Comparison of ENCODE assay signal across 16 cellular contexts in the genomic region with DNA sequence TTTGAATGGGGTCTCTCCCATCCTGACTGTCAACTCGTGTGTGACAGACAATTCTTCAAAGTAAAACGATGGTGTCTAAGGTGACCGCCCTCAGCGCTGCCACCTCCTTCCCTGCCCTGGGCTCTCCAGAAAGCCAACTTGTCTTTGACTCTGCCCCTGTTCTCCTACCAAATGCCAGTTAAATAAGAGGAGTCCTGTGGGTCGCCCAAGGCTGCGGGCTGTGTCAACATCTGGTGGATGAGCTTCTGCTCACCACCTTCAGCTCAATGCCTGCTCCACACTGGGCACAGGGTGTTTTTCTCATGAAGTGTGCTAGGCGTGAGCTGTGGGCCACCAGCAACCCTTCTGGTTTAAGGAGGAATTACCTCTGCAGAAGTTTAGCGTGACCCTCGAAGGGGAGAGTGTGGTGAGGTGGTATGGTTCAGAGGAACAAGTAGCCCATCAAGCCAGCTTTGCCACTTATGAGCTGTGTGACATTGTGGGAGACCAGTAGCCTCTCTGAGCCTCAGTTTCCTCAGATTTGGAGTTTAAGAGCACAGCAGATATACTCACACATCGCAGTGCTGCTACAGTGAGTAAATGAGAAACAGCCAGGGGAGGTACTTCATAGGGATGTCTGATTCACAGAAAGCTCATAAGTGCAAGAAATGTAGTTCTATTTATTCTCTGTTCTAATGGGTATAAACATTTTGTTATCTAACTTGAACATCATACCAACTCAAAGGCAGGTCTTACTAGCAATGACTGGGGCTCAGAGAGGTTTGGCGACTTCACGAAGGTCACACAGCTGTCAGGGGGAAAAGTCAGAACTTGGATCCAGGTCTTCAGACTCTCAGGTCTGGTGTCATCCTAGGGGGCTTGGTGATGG. TPM values are rescaled to one million over a fixed set of nuclear protein-coding genes. Genes with fewer than 3 reads are reported as not detected.
"Had no signal": no experiment of that assay in that cellular context is flagged by ENCODE, and none has a peak within 500 bp of the region (broad histone marks: within the 10 kb centered on the region; RNA-seq: fewer than 3 reads in every experiment).

No MANE protein-coding gene starts in this region.

- H3K4me1 ChIP-seq: esophagus squamous epithelium, stomach had no signal

- H3K27ac Mint-ChIP-seq: activated CD8-positive, alpha-beta T cell treated with anti-CD3 and anti-CD28 coated beads, Interleukin-2, amount 10 ng/mL, durations not matched to agents 7 days and 5 days; natural killer cell had no signal

- H3K9me3 Mint-ChIP-seq: natural killer cell had no signal

- H3K36me3 ChIP-seq: esophagus squamous epithelium, thoracic aorta had no signal

- H3K4me1 Mint-ChIP-seq: natural killer cell had no signal

- H3K36me3 Mint-ChIP-seq: natural killer cell had no signal

- DNase-seq: activated CD4-positive, alpha-beta T cell treated with anti-CD3 and anti-CD28 coated beads for 1 hour; activated CD8-positive, alpha-beta T cell treated with anti-CD3 and anti-CD28 coated beads, Interleukin-2, amount 10 ng/mL, durations not matched to agents 7 days and 5 days; esophagus squamous epithelium; foreskin fibroblast; glutamatergic neuron; mucosa of descending colon; natural killer cell; stimulated activated CD4-positive, alpha-beta T cell treated with anti-CD3 and anti-CD28 coated beads, Interleukin-15, amount 100 ng/mL, for 24 hours; stimulated activated CD4-positive, alpha-beta T cell treated with anti-CD3 and anti-CD28 coated beads, Interleukin-4, amount 100 ng/mL, for 24 hours; stomach; SW 1271 had no signal

- H3K27ac ChIP-seq: esophagus squamous epithelium, stomach, thoracic aorta had no signal

- H3K4me3 Mint-ChIP-seq: activated CD8-positive, alpha-beta T cell treated with anti-CD3 and anti-CD28 coated beads, Interleukin-2, amount 10 ng/mL, durations not matched to agents 7 days and 5 days; natural killer cell had no signal

- H3K9me3 ChIP-seq: esophagus squamous epithelium, mucosa of descending colon, stomach, thoracic aorta had no signal

- H3K4me3 ChIP-seq: esophagus squamous epithelium, mucosa of descending colon, stomach, thoracic aorta had no signal

RNA-seq across cellular contexts. Expression of gene SERPINA2, which starts 9.8 kb away (rescaled TPM):
- total RNA-seq: activated CD8-positive, alpha-beta T cell treated with anti-CD3 and anti-CD28 coated beads, Interleukin-2, amount 10 ng/mL, durations not matched to agents 7 days and 5 days; astrocyte; esophagus squamous epithelium; mucosa of descending colon; natural killer cell; osteocyte; skeletal muscle tissue; stomach; thoracic aorta; ureter had no signal
- polyA plus RNA-seq: stomach had no signal

RNA-seq across cellular contexts. Expression of gene SERPINA1, which starts 12.1 kb away (rescaled TPM):
- total RNA-seq: activated CD8-positive, alpha-beta T cell treated with anti-CD3 and anti-CD28 coated beads, Interleukin-2, amount 10 ng/mL, durations not matched to agents 7 days and 5 days; osteocyte had no signal

RNA-seq across cellular contexts. Expression of gene SERPINA6, which starts 53.2 kb away (rescaled TPM):
- total RNA-seq: activated CD8-positive, alpha-beta T cell treated with anti-CD3 and anti-CD28 coated beads, Interleukin-2, amount 10 ng/mL, durations not matched to agents 7 days and 5 days; astrocyte; esophagus squamous epithelium; natural killer cell; osteocyte; skeletal muscle tissue; stomach; thoracic aorta; ureter had no signal
